Comparison of ENCODE assay signal across 16 cellular contexts in genomic region chr17:33680479-33680878, GRCh38.
"Had no signal": no experiment of that assay in that cellular context is flagged by ENCODE, and none has a peak within 500 bp of the region (broad histone marks: within the 10 kb centered on the region; RNA-seq: fewer than 3 reads in every experiment).

No MANE protein-coding gene starts in this region.

- H3K27ac ChIP-seq: colonic mucosa, esophagus muscularis mucosa, foreskin keratinocyte, gastroesophageal sphincter, heart left ventricle, left lung, lower lobe of right lung had no signal

- H3K36me3 ChIP-seq: colonic mucosa, esophagus muscularis mucosa, gastroesophageal sphincter, heart left ventricle, left lung, lower lobe of right lung had no signal

- H3K27me3 ChIP-seq: colonic mucosa, esophagus muscularis mucosa, foreskin keratinocyte, gastroesophageal sphincter, heart left ventricle, left lung had no signal

- ATAC-seq: foreskin keratinocyte, gastroesophageal sphincter, left colon, left lung, lower lobe of right lung had no signal

- H3K9me3 ChIP-seq: colonic mucosa, esophagus muscularis mucosa, gastroesophageal sphincter, heart left ventricle, left lung, lower lobe of right lung had no signal

- H3K27ac Mint-ChIP-seq: dendritic cell treated with granulocyte-macrophage colony-stimulating factor and Interleukin-4, amounts not matched to agents 40 ng/mL and 50 ng/mL, for 4 days had no signal

- H3K4me3 ChIP-seq: colonic mucosa, esophagus muscularis mucosa, gastroesophageal sphincter, heart left ventricle, left lung, lower lobe of right lung had no signal

- H3K4me3 Mint-ChIP-seq: dendritic cell treated with granulocyte-macrophage colony-stimulating factor and Interleukin-4, amounts not matched to agents 40 ng/mL and 50 ng/mL, for 4 days had no signal

- H3K27me3 Mint-ChIP-seq: dendritic cell treated with granulocyte-macrophage colony-stimulating factor and Interleukin-4, amounts not matched to agents 40 ng/mL and 50 ng/mL, for 4 days had no signal

- DNase-seq: cerebellar nuclear complex; colonic mucosa; cortex of kidney; effector CD4-positive, alpha-beta T cell; effector memory CD4-positive, alpha-beta T cell; foreskin keratinocyte; hippocampal formation; left colon; left lung; lower lobe of right lung; mesenchymal stem cell; midbrain had no signal

- H3K9me3 Mint-ChIP-seq: dendritic cell treated with granulocyte-macrophage colony-stimulating factor and Interleukin-4, amounts not matched to agents 40 ng/mL and 50 ng/mL, for 4 days had no signal

- H3K4me1 ChIP-seq: colonic mucosa, esophagus muscularis mucosa, foreskin keratinocyte, gastroesophageal sphincter, left lung, lower lobe of right lung had no signal
